ENCODE assay signal across 10 cellular contexts in genomic region chr3:38030126-38031021, GRCh38. TPM values are rescaled to one million over a fixed set of nuclear protein-coding genes. Genes with fewer than 3 reads are reported as not detected.
DNase-seq lines count a peak whose midpoint lies in the region; ATAC-seq, FAIRE-seq and TF ChIP-seq lines count a peak whose summit lies in the region.
"Had no signal": no experiment of that assay in that cellular context is flagged by ENCODE, and none has a peak within 500 bp of the region (broad histone marks: within the 10 kb centered on the region; RNA-seq: fewer than 3 reads in every experiment).

No MANE protein-coding gene starts in this region.

- TF ChIP-seq EP300 in A549 (IDR thresholded peaks at IDR 0.05) = no peak

- no peaks in the 10 kb centered on the region for H3K9me3 Mint-ChIP-seq in nephron

- no peak for TF ChIP-seq CTCF in A549 (IDR thresholded peaks at IDR 0.05)
- TF ChIP-seq CTCF in epithelial cell of esophagus (IDR thresholded peaks at IDR 0.05; ENCODE audit: insufficient read depth, low read depth, low read length, missing control alignments) = no peak
- no peak for TF ChIP-seq CTCF in nephron (IDR thresholded peaks at IDR 0.05; ENCODE audit: unreplicated experiment in 3 of 3)

- 0 out of 2 replicates have a peak, but pooled peaks have one; percentile 4 for TF ChIP-seq POLR2A in A549 (IDR thresholded peaks at IDR 0.05; ENCODE audit: low read length)

- peak overlapping the region; percentile 74 to 82 (median 75) for H3K4me3 Mint-ChIP-seq in nephron

- peak overlapping the region; percentile 68 to 88 for H3K27ac ChIP-seq in A549
- H3K27ac ChIP-seq: SK-N-MC had no signal

- peaks cover 17% of the 10 kb centered on the region for H3K4me1 Mint-ChIP-seq in nephron

- no peak for FAIRE-seq in A549 (lab: Jason Lieb, UNC)

- 76% methylated on average over 7 of the region's 8 CpGs for WGBS in A549 (ENCODE audit: missing lambda C conversion rate)

- H3K4me3 ChIP-seq in A549 (peak overlapping the region; percentile 43), NT2/D1 (ENCODE audit: insufficient read length, low read depth) (peak overlapping the region; percentile 55), epithelial cell of esophagus (ENCODE audit: low read length) (peak overlapping the region; percentile 54)

- POLR2A ChIA-PET in A549 (lab: Yijun Ruan, JAX) = interaction anchor here (1.0 kb wide), 1 partner anchor 107 kb away, joined by 5 read pairs; the partner anchor contains the start of gene ACAA1

- H3K9me3 ChIP-seq in A549 = no peaks in the 10 kb centered on the region
- no peaks in the 10 kb centered on the region for H3K9me3 ChIP-seq in NT2/D1 (ENCODE audit: insufficient read depth, low read length)

- H3K4me2 ChIP-seq in A549 = peak overlapping the region; percentile 80

- H3K4me1 ChIP-seq in A549 = peaks cover 32% of the 10 kb centered on the region
- H3K4me1 ChIP-seq in NT2/D1 (ENCODE audit: insufficient read depth, insufficient read length) = peaks cover 19% of the 10 kb centered on the region

- peak; percentile 28 to 30; a peak in 5 of 6 replicates for ATAC-seq in A549
- ATAC-seq in HG03460 (IDR thresholded peaks at IDR 0.05; ENCODE audit: unreplicated experiment) = no peak

- peak overlapping the region; percentile 58 for H3K9ac ChIP-seq in NT2/D1 (ENCODE audit: insufficient read length, low read depth)

- peaks cover 35% of the 10 kb centered on the region for H3K27me3 Mint-ChIP-seq in nephron (ENCODE audit: low read depth)

- no peaks in the 10 kb centered on the region for H3K36me3 Mint-ChIP-seq in nephron (ENCODE audit: low read depth)

- CTCF ChIA-PET in A549 (lab: Yijun Ruan, JAX) = interaction anchor here (1.0 kb wide), 1 partner anchor 268 kb away, joined by 4 read pairs; no protein-coding TSS in a partner anchor

- no peak overlapping the region for H3K27ac Mint-ChIP-seq in nephron

- TF ChIP-seq RAD21 in A549 (conservative IDR thresholded peaks at IDR 0.05 in 1 of 2, IDR thresholded peaks at IDR 0.05 in 1 of 2) = no peak

- H3K27me3 ChIP-seq in NT2/D1 (ENCODE audit: insufficient read depth, insufficient read length) = peaks cover 68% of the 10 kb centered on the region

- H3K36me3 ChIP-seq in NT2/D1 (ENCODE audit: insufficient read depth, insufficient read length, low read length) = no peaks in the 10 kb centered on the region

- no peak for DNase-seq in A549 (ENCODE audit: low read depth in 1 of 2, low spot score in 1 of 2)
- no peak for DNase-seq in NT2/D1 (ENCODE audit: low read depth, low spot score)
- DNase-seq in epithelial cell of esophagus (ENCODE audit: low read depth) = peak; percentile 73
- DNase-seq in hippocampal formation (lab: John Stamatoyannopoulos, UW) = no peak
- no peak for DNase-seq in NCI-H748 treated with DMSO at 0.1 percent for 48 hours (lab: John Stamatoyannopoulos, UW)
- no peak for DNase-seq in NCI-H187 treated with DMSO at 0.1 percent for 48 hours (lab: John Stamatoyannopoulos, UW)
- DNase-seq: GF-D8 had no signal

TF ChIP-seq in A549, 52 proteins besides CTCF, POLR2A, EP300 and RAD21:
- TF ChIP-seq HES2 (IDR thresholded peaks at IDR 0.05) = no peak
- no peak for TF ChIP-seq FOSL2 (IDR thresholded peaks at IDR 0.05)
- no peak for TF ChIP-seq FOSL2 (CRISPR knock-in tag; IDR thresholded peaks at IDR 0.05)
- no peak for TF ChIP-seq BCL3 (IDR thresholded peaks at IDR 0.05)
- no peak for TF ChIP-seq RCOR1 (IDR thresholded peaks at IDR 0.05; ENCODE audit: low read depth, low read length)
- no peak for TF ChIP-seq CEBPB (IDR thresholded peaks at IDR 0.05)
- no peak for TF ChIP-seq FOXS1 (CRISPR knock-in tag; IDR thresholded peaks at IDR 0.05)
- no peak for TF ChIP-seq NPAS2 (CRISPR knock-in tag; IDR thresholded peaks at IDR 0.05; ENCODE audit: borderline replicate concordance)
- no peak for TF ChIP-seq FOSB (CRISPR knock-in tag; IDR thresholded peaks at IDR 0.05)
- no peak for TF ChIP-seq NFE2L2 (conservative IDR thresholded peaks at IDR 0.05; ENCODE audit: low read length)
- no peak for TF ChIP-seq NR3C1 (IDR thresholded peaks at IDR 0.05)
- TF ChIP-seq CBX8 (IDR thresholded peaks at IDR 0.05) = no peak
TF ChIP-seq in A549: peak in this region for 0.

RNA-seq across cellular contexts. Expression of gene PLCD1, which starts 0.9 kb away (rescaled TPM):
- 4.8 and 6.0 TPM in 2 replicates for polyA plus RNA-seq in A549 (2011; rRNA removed)
- polyA plus RNA-seq in A549 (2012; cell fraction: cytosol; rRNA removed) = 3.5 and 3.8 TPM in 2 replicates
- polyA plus RNA-seq in A549 (2012; cell fraction: nucleus; rRNA removed) = 14.1 TPM in 2 replicates
- polyA plus RNA-seq in A549 (2017; fragmentation: RNase III; extraction: RNeasy Plus Mini Kit Qiagen cat#74134 plus additional on column Dnase treatment) = 3.7 to 5.3 TPM (median 3.9 TPM) in 3 replicates
- polyA minus RNA-seq in A549 (2011; rRNA and poly(A)+ RNA removed) = 8.1 and 11.0 TPM in 2 replicates

RNA-seq across cellular contexts. Expression of gene DLEC1, which starts 8.6 kb away (rescaled TPM):
- polyA plus RNA-seq in A549 (2011; rRNA removed) (0.10 and 0.13 TPM in 2 replicates), A549 (2017; fragmentation: RNase III; extraction: RNeasy Plus Mini Kit Qiagen cat#74134 plus additional on column Dnase treatment) (0.03 to 0.07 TPM in 2 of 3 replicates, not detected in the other)
- under 0.01 TPM in 1 of 2 replicates, not detected in the other for polyA plus RNA-seq in A549 (2012; cell fraction: cytosol; rRNA removed)
- polyA plus RNA-seq in A549 (2012; cell fraction: nucleus; rRNA removed) = 0.01 and 0.02 TPM in 2 replicates
- 0.10 and 1.3 TPM in 2 replicates for polyA minus RNA-seq in A549 (2011; rRNA and poly(A)+ RNA removed)

RNA-seq across cellular contexts. Expression of gene VILL, which starts 39.8 kb away (rescaled TPM):
- polyA plus RNA-seq in A549 (2011; rRNA removed) (0.22 and 0.49 TPM in 2 replicates), A549 (2017; fragmentation: RNase III; extraction: RNeasy Plus Mini Kit Qiagen cat#74134 plus additional on column Dnase treatment) (0.04 to 0.08 TPM (median 0.05 TPM) in 3 replicates)
- 0.16 and 0.23 TPM in 2 replicates for polyA plus RNA-seq in A549 (2012; cell fraction: cytosol; rRNA removed)
- polyA plus RNA-seq in A549 (2012; cell fraction: nucleus; rRNA removed) = 0.55 TPM in 2 replicates
- polyA minus RNA-seq in A549 (2011; rRNA and poly(A)+ RNA removed) = 0.49 and 0.91 TPM in 2 replicates
